Comparison of ENCODE assay signal across 22 cellular contexts in genomic region chr6:111150577-111150976, GRCh38.
A peak's percentile ranks its signal among the peaks of the same experiment; 100 is the strongest.
DNase-seq lines count a peak whose midpoint lies in the region; ATAC-seq, FAIRE-seq and TF ChIP-seq lines count a peak whose summit lies in the region.
"Had no signal": no experiment of that assay in that cellular context is flagged by ENCODE, and none has a peak within 500 bp of the region (broad histone marks: within the 10 kb centered on the region; RNA-seq: fewer than 3 reads in every experiment).

No MANE protein-coding gene starts in this region.

- H3K4me3 ChIP-seq in HEK293 (ENCODE audit: low read depth, low read length), result no peak overlapping the region
- no peak overlapping the region for H3K4me3 ChIP-seq in bronchial epithelial cell (ENCODE audit: low read depth, low read length)
- H3K4me3 ChIP-seq in neural progenitor cell, result no peak overlapping the region
- H3K4me3 ChIP-seq: BLaER1 treated with 17β-estradiol and CSF1 and Interleukin-3, amounts not matched to agents 10 nM and 100 nM had no signal

- no peak overlapping the region for H3K27ac Mint-ChIP-seq in neural progenitor cell
- no peak overlapping the region for H3K27ac Mint-ChIP-seq in activated T-helper 17 cell treated with anti-CD3 and anti-CD28 coated beads, Interleukin-2, amount 50 U/mL, for 72 hours
- H3K27ac Mint-ChIP-seq: CD8-positive, alpha-beta T cell had no signal

- H3K9ac ChIP-seq in neural progenitor cell, result no peak overlapping the region
- H3K9ac ChIP-seq: BLaER1 treated with 17β-estradiol and CSF1 and Interleukin-3, amounts not matched to agents 10 nM and 100 nM had no signal

- POLR2A ChIA-PET in HEK293 (lab: Yijun Ruan, JAX), result no interaction called here

- H3K4me1 ChIP-seq in HEK293 (ENCODE audit: control insufficient read depth, insufficient read depth, low read length), result no peaks in the 10 kb centered on the region
- H3K4me1 ChIP-seq in neural progenitor cell, result peaks cover 9% of the 10 kb centered on the region

- H3K4me2 ChIP-seq in neural progenitor cell, result no peak overlapping the region
- H3K4me2 ChIP-seq: BLaER1 treated with 17β-estradiol and CSF1 and Interleukin-3, amounts not matched to agents 10 nM and 100 nM had no signal

- H3K27me3 ChIP-seq in bronchial epithelial cell (ENCODE audit: control insufficient read depth, insufficient read depth, low read length) (no peaks in the 10 kb centered on the region), neural progenitor cell (no peaks in the 10 kb centered on the region)
- H3K27me3 ChIP-seq: BLaER1 treated with 17β-estradiol and CSF1 and Interleukin-3, amounts not matched to agents 10 nM and 100 nM had no signal

- TF ChIP-seq CTCF in HEK293 (tag by site-specific recombination; IDR thresholded peaks at IDR 0.05), result no peak
- TF ChIP-seq CTCF in bronchial epithelial cell (IDR thresholded peaks at IDR 0.05; ENCODE audit: insufficient read depth, low read length, severe bottlenecking), result no peak
- no peak for TF ChIP-seq CTCF in neural progenitor cell (IDR thresholded peaks at IDR 0.05)

- peak; percentile 37 for DNase-seq in LHCN-M2 (ENCODE audit: low read depth)
- peak; percentile 95 for DNase-seq in bronchial epithelial cell (ENCODE audit: low read depth)
- DNase-seq in neural progenitor cell (ENCODE audit: low spot score), result peak; percentile 8
- no peak for DNase-seq in activated naive CD4-positive, alpha-beta T cell (lab: John Stamatoyannopoulos, UW)
- no peak for DNase-seq in NCI-H128 (lab: John Stamatoyannopoulos, UW; ENCODE audit: unreplicated experiment)
- DNase-seq: Calu3; CD8-positive, alpha-beta T cell; GOT3; KBM-7; MV-4-11; NCI-H1436; NCI-H2081; NCI-H2227 treated with DMSO at 0.1 percent for 48 hours; PC-3; RPMI8226 had no signal

- H3K27me3 Mint-ChIP-seq in neural progenitor cell (ENCODE audit: insufficient read depth, low read depth), result no peaks in the 10 kb centered on the region
- H3K27me3 Mint-ChIP-seq in activated T-helper 17 cell treated with anti-CD3 and anti-CD28 coated beads, Interleukin-2, amount 50 U/mL, for 72 hours, result peaks cover 6% of the 10 kb centered on the region

- no peak for ATAC-seq in activated T-helper 17 cell treated with anti-CD3 and anti-CD28 coated beads, Interleukin-2, amount 50 U/mL, for 72 hours (replicated peaks)
- ATAC-seq: CD8-positive, alpha-beta T cell; HCT116; HepG2; PC-3 had no signal

- no peak overlapping the region for H2AFZ ChIP-seq in neural progenitor cell (replicated peaks)

- CTCF ChIA-PET in HEK293 (lab: Yijun Ruan, JAX), result interaction anchor here (0.5 to 1.4 kb wide), 3 partner anchors 12 to 139 kb away, joined by 3 to 5 read pairs (median 4); no protein-coding TSS in a partner anchor

- no peaks in the 10 kb centered on the region for H3K36me3 Mint-ChIP-seq in neural progenitor cell
- no peaks in the 10 kb centered on the region for H3K36me3 Mint-ChIP-seq in activated T-helper 17 cell treated with anti-CD3 and anti-CD28 coated beads, Interleukin-2, amount 50 U/mL, for 72 hours (ENCODE audit: low read depth)

- no peaks in the 10 kb centered on the region for H4K20me1 ChIP-seq in neural progenitor cell (ENCODE audit: low read depth)

- no peak overlapping the region for H3K4me3 Mint-ChIP-seq in neural progenitor cell
- no peak overlapping the region for H3K4me3 Mint-ChIP-seq in activated T-helper 17 cell treated with anti-CD3 and anti-CD28 coated beads, Interleukin-2, amount 50 U/mL, for 72 hours
- H3K4me3 Mint-ChIP-seq: CD8-positive, alpha-beta T cell had no signal

- H3K27ac ChIP-seq in HEK293 (ENCODE audit: extremely low read depth, low read depth, low read length) (no peak overlapping the region), neural progenitor cell (no peak overlapping the region)
- H3K27ac ChIP-seq: BLaER1 treated with 17β-estradiol and CSF1 and Interleukin-3, amounts not matched to agents 10 nM and 100 nM had no signal

- H3K4me1 Mint-ChIP-seq in neural progenitor cell, result no peaks in the 10 kb centered on the region
- no peaks in the 10 kb centered on the region for H3K4me1 Mint-ChIP-seq in activated T-helper 17 cell treated with anti-CD3 and anti-CD28 coated beads, Interleukin-2, amount 50 U/mL, for 72 hours

- H3K9me3 ChIP-seq in HEK293 (ENCODE audit: control insufficient read depth, insufficient read depth, low read depth, low read length), result no peaks in the 10 kb centered on the region
- H3K9me3 ChIP-seq in neural progenitor cell (ENCODE audit: low read depth), result no peaks in the 10 kb centered on the region

- H3K9me3 Mint-ChIP-seq in neural progenitor cell, result no peaks in the 10 kb centered on the region
- no peaks in the 10 kb centered on the region for H3K9me3 Mint-ChIP-seq in activated T-helper 17 cell treated with anti-CD3 and anti-CD28 coated beads, Interleukin-2, amount 50 U/mL, for 72 hours
- H3K9me3 Mint-ChIP-seq: CD8-positive, alpha-beta T cell had no signal

- FAIRE-seq in bronchial epithelial cell (lab: Jason Lieb, UNC), result no peak
- FAIRE-seq: GM12891, GM18507, HepG2 had no signal

- H3F3A ChIP-seq in neural progenitor cell (ENCODE audit: low read depth), result no peaks in the 10 kb centered on the region

- no peaks in the 10 kb centered on the region for H3K79me2 ChIP-seq in neural progenitor cell (ENCODE audit: low read depth)

- H3K36me3 ChIP-seq in HEK293 (ENCODE audit: control insufficient read depth in 2 of 2, insufficient read depth in 1 of 2, low read length in 2 of 2) (no peaks in the 10 kb centered on the region), bronchial epithelial cell (ENCODE audit: control insufficient read depth, insufficient read depth, low read length) (no peaks in the 10 kb centered on the region), neural progenitor cell (no peaks in the 10 kb centered on the region)

TF ChIP-seq in HEK293, 187 proteins besides CTCF, POLR2A, EP300 and RAD21:
- TF ChIP-seq WT1 (tag by site-specific recombination; IDR thresholded peaks at IDR 0.05) (peak; percentile 15; the same call in 1 of the 2 replicates), ZNF701 (tag by site-specific recombination; IDR thresholded peaks at IDR 0.05) (no peak)
- TF ChIP-seq, protein P1, sequence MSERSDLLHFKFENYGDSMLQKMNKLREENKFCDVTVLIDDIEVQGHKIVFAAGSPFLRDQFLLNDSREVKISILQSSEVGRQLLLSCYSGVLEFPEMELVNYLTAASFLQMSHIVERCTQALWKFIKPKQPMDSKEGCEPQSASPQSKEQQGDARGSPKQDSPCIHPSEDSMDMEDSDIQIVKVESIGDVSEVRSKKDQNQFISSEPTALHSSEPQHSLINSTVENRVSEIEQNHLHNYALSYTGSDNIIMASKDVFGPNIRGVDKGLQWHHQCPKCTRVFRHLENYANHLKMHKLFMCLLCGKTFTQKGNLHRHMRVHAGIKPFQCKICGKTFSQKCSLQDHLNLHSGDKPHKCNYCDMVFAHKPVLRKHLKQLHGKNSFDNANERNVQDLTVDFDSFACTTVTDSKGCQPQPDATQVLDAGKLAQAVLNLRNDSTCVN (tag by site-specific recombination; optimal IDR thresholded peaks at IDR 0.05), result no peak

Comparison
In these comparisons a context has a peak if more than half of its experiments do, and no peak if none do; other contexts are left out.
1. DNase-seq: peak in LHCN-M2 (single experiment), bronchial epithelial cell (single experiment) and neural progenitor cell (single experiment); none in activated naive CD4-positive, alpha-beta T cell (0 of 4) and NCI-H128 (single experiment).